In the genomic region with DNA sequence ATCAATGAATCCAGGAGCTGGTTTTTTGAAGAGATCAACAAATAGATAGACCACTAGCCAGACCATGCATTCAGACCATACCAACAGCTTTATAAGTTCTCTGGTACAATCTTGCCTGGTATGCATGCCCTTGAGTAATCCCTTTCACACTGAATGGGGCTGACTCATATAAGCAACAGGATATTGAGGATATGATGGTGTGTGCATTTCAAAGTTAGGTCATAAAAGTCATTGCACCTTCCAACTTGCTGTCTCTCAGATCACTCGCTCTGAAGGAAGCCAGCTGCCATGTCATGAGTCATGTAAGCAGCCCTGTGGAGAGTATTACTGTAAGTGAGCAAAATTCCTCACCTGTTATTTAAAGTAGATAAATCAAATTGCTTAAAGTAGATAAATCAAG, we compare ENCODE assay signal across 11 cellular contexts. TPM values are rescaled to one million over a fixed set of nuclear protein-coding genes. Genes with fewer than 3 reads are reported as not detected.
A peak's percentile ranks its signal among the peaks of the same experiment; 100 is the strongest.
DNase-seq lines count a peak whose midpoint lies in the region; ATAC-seq and TF ChIP-seq lines count a peak whose summit lies in the region.
"Had no signal": no experiment of that assay in that cellular context is flagged by ENCODE, and none has a peak within 500 bp of the region (broad histone marks: within the 10 kb centered on the region; RNA-seq: fewer than 3 reads in every experiment).

No MANE protein-coding gene starts in this region.

- ATAC-seq in natural killer cell treated with Interleukin-12 subunit alpha and Interleukin-12 subunit beta and Interleukin-15 and Interleukin-18, amount 100 ng/mL, for 72 hours, result peak; percentile 89 to 99
- no peak for ATAC-seq in GM19463 (IDR thresholded peaks at IDR 0.05; ENCODE audit: unreplicated experiment)
- ATAC-seq: sciatic nerve had no signal

- DNase-seq in ELF-1 (ENCODE audit: low read depth, low spot score), result peak; percentile 17
- DNase-seq in LoVo (ENCODE audit: low spot score), result peak; percentile 86
- DNase-seq in chondrocyte (ENCODE audit: low spot score), result no peak
- no peak for DNase-seq in natural killer cell treated with Interleukin-12 subunit alpha and Interleukin-12 subunit beta and Interleukin-15 and Interleukin-18, amount 100 ng/mL, for 72 hours (ENCODE audit: low spot score)
- DNase-seq in GM20000 (ENCODE audit: low spot score), result no peak
- no peak for DNase-seq in NCI-H1105 treated with DMSO at 0.1 percent for 48 hours (lab: John Stamatoyannopoulos, UW)
- no peak for DNase-seq in HAP-1 (ENCODE audit: low spot score in 2 of 2)
- DNase-seq: glutamatergic neuron had no signal

- peak overlapping the region; percentile 58 for H3K27ac Mint-ChIP-seq in chondrocyte (ENCODE audit: unreplicated experiment)
- no peak overlapping the region for H3K27ac Mint-ChIP-seq in natural killer cell treated with Interleukin-12 subunit alpha and Interleukin-12 subunit beta and Interleukin-15 and Interleukin-18, amount 100 ng/mL, for 72 hours

- H3K4me3 ChIP-seq in HAP-1, result no peak overlapping the region
- H3K4me3 ChIP-seq: tibial nerve had no signal

- peaks cover 41% of the 10 kb centered on the region for H3K4me1 Mint-ChIP-seq in chondrocyte (ENCODE audit: low read depth)
- peaks cover 7 to 8% of the 10 kb centered on the region in 2 donors for H3K4me1 Mint-ChIP-seq in natural killer cell treated with Interleukin-12 subunit alpha and Interleukin-12 subunit beta and Interleukin-15 and Interleukin-18, amount 100 ng/mL, for 72 hours (ENCODE audit: low read depth in 2 of 2)

- peaks cover 20% of the 10 kb centered on the region for H3K27me3 ChIP-seq in HAP-1 (ENCODE audit: low read depth)
- H3K27me3 ChIP-seq: tibial nerve had no signal

- no peaks in the 10 kb centered on the region for H3K4me1 ChIP-seq in HAP-1
- H3K4me1 ChIP-seq: tibial nerve had no signal

- no peaks in the 10 kb centered on the region for H3K9me3 ChIP-seq in HAP-1

- peaks cover 23% of the 10 kb centered on the region for H3K9me3 Mint-ChIP-seq in chondrocyte (ENCODE audit: low read depth)
- peaks cover 7% of the 10 kb centered on the region for H3K9me3 Mint-ChIP-seq in natural killer cell treated with Interleukin-12 subunit alpha and Interleukin-12 subunit beta and Interleukin-15 and Interleukin-18, amount 100 ng/mL, for 72 hours

- TF ChIP-seq CTCF in chondrocyte (IDR thresholded peaks at IDR 0.05) (no peak), GM20000 (IDR thresholded peaks at IDR 0.05; ENCODE audit: extremely low read depth, missing control alignments) (no peak)

- no peak overlapping the region for H3K4me3 Mint-ChIP-seq in chondrocyte (ENCODE audit: unreplicated experiment)
- no peak overlapping the region for H3K4me3 Mint-ChIP-seq in natural killer cell treated with Interleukin-12 subunit alpha and Interleukin-12 subunit beta and Interleukin-15 and Interleukin-18, amount 100 ng/mL, for 72 hours

- no peaks in the 10 kb centered on the region for H3K27me3 Mint-ChIP-seq in chondrocyte (ENCODE audit: low read depth)
- H3K27me3 Mint-ChIP-seq in natural killer cell treated with Interleukin-12 subunit alpha and Interleukin-12 subunit beta and Interleukin-15 and Interleukin-18, amount 100 ng/mL, for 72 hours, result peaks cover 59 to 76% of the 10 kb centered on the region in 2 donors

- in situ Hi-C loops in HAP-1 (cut with MboI; ENCODE audit: low sequenced_read_pairs), result no loop called here

- peaks cover 4% of the 10 kb centered on the region for H3K36me3 Mint-ChIP-seq in chondrocyte (ENCODE audit: low read depth)
- H3K36me3 Mint-ChIP-seq in natural killer cell treated with Interleukin-12 subunit alpha and Interleukin-12 subunit beta and Interleukin-15 and Interleukin-18, amount 100 ng/mL, for 72 hours, result peaks cover 31% of the 10 kb centered on the region

- H3K36me3 ChIP-seq in HAP-1 (replicated peaks), result no peaks in the 10 kb centered on the region
- H3K36me3 ChIP-seq: tibial nerve had no signal

RNA-seq across cellular contexts. Expression of a gene that starts 45.0 kb away (rescaled TPM):
- total RNA-seq in chondrocyte, result not detected in 3 replicates
- total RNA-seq in natural killer cell treated with Interleukin-12 subunit alpha and Interleukin-12 subunit beta and Interleukin-15 and Interleukin-18, amount 100 ng/mL, for 72 hours, result not detected
- total RNA-seq: sciatic nerve, tibial nerve had no signal

Comparison
In these comparisons a context has a peak if more than half of its experiments do, and no peak if none do; other contexts are left out.
1. DNase-seq: peak in ELF-1 (single experiment) and LoVo (single experiment); none in chondrocyte (single experiment), natural killer cell treated with Interleukin-12 subunit alpha and Interleukin-12 subunit beta and Interleukin-15 and Interleukin-18, amount 100 ng/mL, for 72 hours (single experiment), GM20000 (single experiment), NCI-H1105 treated with DMSO at 0.1 percent for 48 hours (single experiment) and HAP-1 (0 of 2).